ENCODE assay signal across 8 cellular contexts in the genomic region with DNA sequence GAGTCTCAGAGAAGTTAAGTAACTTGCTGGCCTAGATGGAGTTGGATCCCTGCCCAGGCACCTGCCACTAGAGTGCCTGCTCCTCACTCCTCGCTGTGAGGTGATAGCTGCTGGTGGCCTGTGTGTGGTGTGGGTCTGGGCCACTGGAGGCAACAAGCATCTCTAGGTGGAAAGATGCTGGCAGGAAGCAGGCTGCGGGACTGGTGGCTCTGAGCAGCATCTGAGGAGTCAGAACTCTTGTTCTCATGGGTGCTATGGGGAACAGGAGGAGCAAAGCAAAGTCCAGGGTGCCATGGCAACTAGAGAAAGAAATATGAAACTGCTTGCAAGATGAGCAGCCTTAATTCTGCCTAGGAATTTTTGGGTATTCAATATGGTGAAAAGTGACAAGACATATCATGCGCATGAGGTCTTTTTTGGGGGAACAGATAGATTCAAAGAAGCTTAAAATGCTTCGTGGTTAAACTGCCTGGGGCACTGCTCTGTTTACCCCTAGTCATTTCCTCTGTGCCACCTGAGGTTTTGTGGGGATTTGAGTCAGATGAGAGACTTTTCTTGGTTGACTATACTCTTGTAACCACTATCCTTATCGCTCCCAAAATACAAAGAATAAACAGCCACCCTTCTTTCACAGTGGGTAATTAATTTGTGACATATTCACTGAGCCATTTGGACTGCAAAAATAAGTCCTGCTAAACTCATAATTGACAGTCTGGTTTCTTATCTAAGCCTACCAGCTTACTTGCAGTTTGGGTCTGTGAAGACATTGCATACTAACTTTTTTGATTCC. TPM values are rescaled to one million over a fixed set of nuclear protein-coding genes. Genes with fewer than 3 reads are reported as not detected.
DNase-seq lines count a peak whose midpoint lies in the region; ATAC-seq and TF ChIP-seq lines count a peak whose summit lies in the region.

No MANE protein-coding gene starts in this region.

- H3K4me1 ChIP-seq in left lung: no peaks in the 10 kb centered on the region

- no peaks in the 10 kb centered on the region for H3K27me3 ChIP-seq in left lung

- BruUV-seq in Calu3 (replicated peaks; lab: Mats Ljungman, UMichigan): no TSS peak

- CTCF ChIA-PET in Calu3 (lab: Charles Lee): no interaction called here

- H3K9me3 ChIP-seq in left lung: peaks cover 0 to 2% of the 10 kb centered on the region in 2 donors

- H3K27me3 Mint-ChIP-seq in Calu3 (ENCODE audit: unreplicated experiment): peaks cover 23% of the 10 kb centered on the region

- peaks cover under 1% of the 10 kb centered on the region for H3K4me1 Mint-ChIP-seq in Calu3 (ENCODE audit: low read depth, unreplicated experiment)

- no peak overlapping the region for H3K4me3 ChIP-seq in left lung

- no peak overlapping the region for H3K27ac ChIP-seq in left lung

- peaks cover 3% of the 10 kb centered on the region for H3K9me3 Mint-ChIP-seq in Calu3 (ENCODE audit: low read depth, unreplicated experiment)

- H3K36me3 ChIP-seq in left lung: no peaks in the 10 kb centered on the region

- H3K4me3 Mint-ChIP-seq in Calu3 (ENCODE audit: low read depth, unreplicated experiment): no peak overlapping the region

- intact Hi-C loops in Calu3 (cut with micrococcal nuclease; ENCODE audit: unreplicated experiment): no loop called here
- intact Hi-C loops in left lung (cut with DNase I): no loop called here
- intact Hi-C loops in Right ventricle myocardium inferior (cut with DNase I): no loop called here

- H3K36me3 Mint-ChIP-seq in Calu3 (ENCODE audit: insufficient read depth, unreplicated experiment): no peaks in the 10 kb centered on the region

- ATAC-seq in HG02981 (IDR thresholded peaks at IDR 0.05; ENCODE audit: unreplicated experiment) (peak; percentile 78), left lung (peak; percentile 85), GM21526 (IDR thresholded peaks at IDR 0.05; ENCODE audit: low FRiP score, unreplicated experiment) (no peak), Right ventricle myocardium inferior (no peak), HG02571 (IDR thresholded peaks at IDR 0.05; ENCODE audit: unreplicated experiment) (no peak)

- DNase-seq in Calu3 (peak; percentile 34), T-helper 22 cell (ENCODE audit: low read depth) (peak; percentile 4), left lung (peak; percentile 61 to 78), NAMALWA (ENCODE audit: low spot score) (no peak), Right ventricle myocardium inferior (ENCODE audit: missing footprints) (no peak)

- TF ChIP-seq CTCF in Calu3 (IDR thresholded peaks at IDR 0.05; ENCODE audit: unreplicated experiment) (no peak), left lung (IDR thresholded peaks at IDR 0.05) (no peak)

- no peak overlapping the region for H3K27ac Mint-ChIP-seq in Calu3 (ENCODE audit: unreplicated experiment)

RNA-seq across cellular contexts. Expression of a gene that starts 50.3 kb away (rescaled TPM):
- total RNA-seq in Calu3 (2022) (4.6 and 5.2 TPM in 2 replicates), left lung (1 to 10 TPM in 1 of 2 donors, under 1 TPM in 1; 0.82 to 1.0 TPM), Right ventricle myocardium inferior (0.49 TPM)

Comparison
In these comparisons a context has a peak if more than half of its experiments do, and no peak if none do; other contexts are left out.
1. DNase-seq: peak in Calu3 (single experiment), T-helper 22 cell (single experiment) and left lung (2 of 2); none in NAMALWA (single experiment) and Right ventricle myocardium inferior (single experiment).
2. ATAC-seq: peak in HG02981 (single experiment) and left lung (single experiment); none in GM21526 (single experiment), Right ventricle myocardium inferior (single experiment) and HG02571 (single experiment).